ENCODE assay signal across 15 cellular contexts in the genomic region with DNA sequence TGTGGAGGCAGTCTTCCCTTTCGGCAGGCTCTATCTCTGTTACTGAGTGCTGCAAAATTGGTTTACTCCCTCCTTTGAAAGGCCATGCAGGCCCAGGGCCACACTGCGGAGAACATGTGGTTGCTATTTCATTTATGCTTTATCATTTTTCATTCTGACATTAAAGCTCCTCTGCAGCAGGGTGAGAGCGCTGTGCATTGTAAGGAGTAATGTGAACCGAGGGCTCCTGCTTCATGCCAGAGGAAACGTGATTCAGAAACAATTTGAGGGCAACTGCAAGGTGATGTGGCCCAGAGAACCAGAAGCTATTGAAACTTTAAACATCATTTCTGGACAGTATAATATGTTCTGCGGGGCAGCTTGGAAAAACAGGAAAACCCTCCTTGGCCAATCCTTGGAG.
A peak's percentile ranks its signal among the peaks of the same experiment; 100 is the strongest.
DNase-seq lines count a peak whose midpoint lies in the region; ATAC-seq and TF ChIP-seq lines count a peak whose summit lies in the region.
"Had no signal": no experiment of that assay in that cellular context is flagged by ENCODE, and none has a peak within 500 bp of the region (broad histone marks: within the 10 kb centered on the region; RNA-seq: fewer than 3 reads in every experiment).

No MANE protein-coding gene starts in this region.

- no peaks in the 10 kb centered on the region for H3K79me2 ChIP-seq in GM23338 (replicated peaks; ENCODE audit: insufficient read depth)

- no peak overlapping the region for H3K4me3 ChIP-seq in GM23338
- H3K4me3 ChIP-seq in astrocyte of the spinal cord (ENCODE audit: low read depth, low read length): no peak overlapping the region
- H3K4me3 ChIP-seq in fibroblast of villous mesenchyme (ENCODE audit: low read depth, low read length): no peak overlapping the region
- no peak overlapping the region for H3K4me3 ChIP-seq in neuronal stem cell (ENCODE audit: low read length in 2 of 2)

- WGBS in neuronal stem cell (ENCODE audit: extremely low coverage in 2 of 2, insufficient read length in 2 of 2, insufficient replicate concordance in 1 of 2), 2 donors: no CpG with 5 or more reads among the region's 6 CpGs

- H4K91ac ChIP-seq in neuronal stem cell (ENCODE audit: low read depth, low read length, poor library complexity): no peak overlapping the region

- TF ChIP-seq CTCF in GM23338 (conservative IDR thresholded peaks at IDR 0.05; ENCODE audit: low read depth in 2 of 2): no peak
- no peak for TF ChIP-seq CTCF in astrocyte of the spinal cord (IDR thresholded peaks at IDR 0.05; ENCODE audit: low read depth, low read length)
- TF ChIP-seq CTCF in fibroblast of villous mesenchyme (IDR thresholded peaks at IDR 0.05; ENCODE audit: insufficient read depth, low read depth, low read length): no peak

- no peak overlapping the region for H2BK15ac ChIP-seq in neuronal stem cell (ENCODE audit: low read length)

- H2AK5ac ChIP-seq in neuronal stem cell (ENCODE audit: low read depth, low read length): no peak overlapping the region

- no peaks in the 10 kb centered on the region; the same call in 1 of the 2 replicates for H3K9me2 ChIP-seq in GM23338 (ENCODE audit: insufficient read depth)

- H3K36me3 ChIP-seq in GM23338 (ENCODE audit: insufficient read depth): no peaks in the 10 kb centered on the region; the same call in 1 of the 2 replicates
- no peaks in the 10 kb centered on the region for H3K36me3 ChIP-seq in neuronal stem cell (replicated peaks in 1 of 2; ENCODE audit: control insufficient read depth in 2 of 2, insufficient read depth in 2 of 2, low read length in 2 of 2)

- H3K9me3 ChIP-seq in neuronal stem cell (replicated peaks in 1 of 2; ENCODE audit: control insufficient read depth in 2 of 2, insufficient read depth in 1 of 2, low read depth in 1 of 2, low read length in 2 of 2): peaks cover 0 to 3% of the 10 kb centered on the region in 2 donors

- no peak overlapping the region for H2BK12ac ChIP-seq in neuronal stem cell (ENCODE audit: low read length)

- no peak overlapping the region for H3K18ac ChIP-seq in neuronal stem cell (ENCODE audit: low read length)

- H3K14ac ChIP-seq in neuronal stem cell (ENCODE audit: low read length): no peak overlapping the region

- H3K27me3 ChIP-seq in GM23338 (ENCODE audit: insufficient read depth): no peaks in the 10 kb centered on the region
- no peaks in the 10 kb centered on the region for H3K27me3 ChIP-seq in neuronal stem cell (ENCODE audit: control insufficient read depth in 3 of 3, insufficient read depth in 3 of 3, low read depth in 1 of 3, low read length in 3 of 3)

- H3K4ac ChIP-seq in neuronal stem cell (ENCODE audit: low read length): no peak overlapping the region

- H3K36me3 Mint-ChIP-seq in GM23338 (ENCODE audit: low read depth): peaks cover 3% of the 10 kb centered on the region; the same call in 1 of the 3 replicates
- H3K36me3 Mint-ChIP-seq: CD14-positive monocyte had no signal

- H2AFZ ChIP-seq in GM23338: 0 out of 2 replicates have a peak overlapping the region, but pooled peaks have one; percentile 32
- peak overlapping the region; percentile 15 for H2AFZ ChIP-seq in neuronal stem cell (ENCODE audit: low read length)

- H3K4me3 Mint-ChIP-seq in GM23338: no peak overlapping the region
- H3K4me3 Mint-ChIP-seq: CD14-positive monocyte; CD8-positive, alpha-beta T cell; IgD-negative memory B cell had no signal

- no peak overlapping the region for H4K8ac ChIP-seq in neuronal stem cell (ENCODE audit: low read depth, low read length)

- H3K9ac ChIP-seq in neuronal stem cell (ENCODE audit: low read depth, low read length, poor library complexity): no peak overlapping the region

- H3K9me3 Mint-ChIP-seq in GM23338: peaks cover 7% of the 10 kb centered on the region

- H3K4me2 ChIP-seq in GM23338 (no peak overlapping the region), neuronal stem cell (ENCODE audit: insufficient read depth, low read length, poor library complexity, severe bottlenecking) (no peak overlapping the region)

- ATAC-seq in GM23338 (no peak), GM18868 (IDR thresholded peaks at IDR 0.05; ENCODE audit: unreplicated experiment) (no peak)
- ATAC-seq: CD8-positive, alpha-beta T cell had no signal

- H3K4me1 Mint-ChIP-seq in GM23338: peaks cover 11% of the 10 kb centered on the region; the same call in 2 of the 3 replicates
- H3K4me1 Mint-ChIP-seq: CD14-positive monocyte, IgD-negative memory B cell had no signal

- peaks cover 3% of the 10 kb centered on the region for H3K27me3 Mint-ChIP-seq in GM23338 (ENCODE audit: insufficient read depth, low read depth, poor library complexity)

- no peak overlapping the region for H3K23ac ChIP-seq in neuronal stem cell (ENCODE audit: low read depth, low read length, poor library complexity)

- H3K4me1 ChIP-seq in GM23338 (ENCODE audit: insufficient read depth) (no peaks in the 10 kb centered on the region), neuronal stem cell (ENCODE audit: control insufficient read depth in 2 of 2, insufficient read depth in 1 of 2, low read depth in 1 of 2, low read length in 2 of 2) (peaks cover 5 to 7% of the 10 kb centered on the region in 2 donors)

- H4K20me1 ChIP-seq in GM23338 (replicated peaks; ENCODE audit: insufficient read depth): no peaks in the 10 kb centered on the region

- no peak overlapping the region for H2BK120ac ChIP-seq in neuronal stem cell (ENCODE audit: low read depth, low read length)

- H3F3A ChIP-seq in GM23338 (replicated peaks; ENCODE audit: low read depth): no peaks in the 10 kb centered on the region

- no peaks in the 10 kb centered on the region for H3K79me1 ChIP-seq in neuronal stem cell (ENCODE audit: low read depth, low read length)

- in situ Hi-C loops in astrocyte of the spinal cord (cut with HindIII; ENCODE audit: low sequenced_read_pairs): no loop called here

- H3K27ac Mint-ChIP-seq in GM23338: no peak overlapping the region
- H3K27ac Mint-ChIP-seq: CD14-positive monocyte; CD8-positive, alpha-beta T cell; IgD-negative memory B cell had no signal

- no peak overlapping the region for H2BK5ac ChIP-seq in neuronal stem cell (ENCODE audit: low read length)

- H3K27ac ChIP-seq in GM23338 (ENCODE audit: low read depth): no peak overlapping the region
- H3K27ac ChIP-seq in neuronal stem cell (replicated peaks; ENCODE audit: low read length): no peak overlapping the region
- H3K27ac ChIP-seq: 22Rv1 had no signal

- DNase-seq in GM23338 (ENCODE audit: low spot score) (no peak), astrocyte of the spinal cord (ENCODE audit: low read depth, low spot score) (peak; percentile 45), fibroblast of villous mesenchyme (ENCODE audit: low read depth) (peak; percentile 24), neuronal stem cell (ENCODE audit: low spot score) (no peak), retina (no peak), SKM-1 treated with dmso at 0.1 percent for 144 hours (lab: John Stamatoyannopoulos, UW; ENCODE audit: unreplicated experiment) (no peak)
- DNase-seq: CD8-positive, alpha-beta T cell; COR-L47; DMS153; DND-41; GDM1 had no signal

TF ChIP-seq in GM23338, 12 proteins besides CTCF, POLR2A, EP300 and RAD21:
- TF ChIP-seq STAT1 (IDR thresholded peaks at IDR 0.05; ENCODE audit: unreplicated experiment): no peak
- TF ChIP-seq, protein P1, sequence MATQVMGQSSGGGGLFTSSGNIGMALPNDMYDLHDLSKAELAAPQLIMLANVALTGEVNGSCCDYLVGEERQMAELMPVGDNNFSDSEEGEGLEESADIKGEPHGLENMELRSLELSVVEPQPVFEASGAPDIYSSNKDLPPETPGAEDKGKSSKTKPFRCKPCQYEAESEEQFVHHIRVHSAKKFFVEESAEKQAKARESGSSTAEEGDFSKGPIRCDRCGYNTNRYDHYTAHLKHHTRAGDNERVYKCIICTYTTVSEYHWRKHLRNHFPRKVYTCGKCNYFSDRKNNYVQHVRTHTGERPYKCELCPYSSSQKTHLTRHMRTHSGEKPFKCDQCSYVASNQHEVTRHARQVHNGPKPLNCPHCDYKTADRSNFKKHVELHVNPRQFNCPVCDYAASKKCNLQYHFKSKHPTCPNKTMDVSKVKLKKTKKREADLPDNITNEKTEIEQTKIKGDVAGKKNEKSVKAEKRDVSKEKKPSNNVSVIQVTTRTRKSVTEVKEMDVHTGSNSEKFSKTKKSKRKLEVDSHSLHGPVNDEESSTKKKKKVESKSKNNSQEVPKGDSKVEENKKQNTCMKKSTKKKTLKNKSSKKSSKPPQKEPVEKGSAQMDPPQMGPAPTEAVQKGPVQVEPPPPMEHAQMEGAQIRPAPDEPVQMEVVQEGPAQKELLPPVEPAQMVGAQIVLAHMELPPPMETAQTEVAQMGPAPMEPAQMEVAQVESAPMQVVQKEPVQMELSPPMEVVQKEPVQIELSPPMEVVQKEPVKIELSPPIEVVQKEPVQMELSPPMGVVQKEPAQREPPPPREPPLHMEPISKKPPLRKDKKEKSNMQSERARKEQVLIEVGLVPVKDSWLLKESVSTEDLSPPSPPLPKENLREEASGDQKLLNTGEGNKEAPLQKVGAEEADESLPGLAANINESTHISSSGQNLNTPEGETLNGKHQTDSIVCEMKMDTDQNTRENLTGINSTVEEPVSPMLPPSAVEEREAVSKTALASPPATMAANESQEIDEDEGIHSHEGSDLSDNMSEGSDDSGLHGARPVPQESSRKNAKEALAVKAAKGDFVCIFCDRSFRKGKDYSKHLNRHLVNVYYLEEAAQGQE (IDR thresholded peaks at IDR 0.05; ENCODE audit: unreplicated experiment): no peak
- no peak for TF ChIP-seq ZNF114 (CRISPR knock-in tag; IDR thresholded peaks at IDR 0.05)

Comparison
In these comparisons a context has a peak if more than half of its experiments do, and no peak if none do; other contexts are left out.
1. DNase-seq: peak in astrocyte of the spinal cord (single experiment) and fibroblast of villous mesenchyme (single experiment); none in GM23338 (single experiment), neuronal stem cell (single experiment), retina (single experiment) and SKM-1 treated with dmso at 0.1 percent for 144 hours (single experiment).